In genomic region chr2:118013724-118014491, GRCh38 we compare ENCODE assay signal across 8 cellular contexts. TPM values are rescaled to one million over a fixed set of nuclear protein-coding genes. Genes with fewer than 3 reads are reported as not detected.
DNase-seq lines count a peak whose midpoint lies in the region; ATAC-seq and TF ChIP-seq lines count a peak whose summit lies in the region.

CCDC93 (minus strand) TSS chr2:118014070; CDS start chr2:118013995, 75 bp downstream.

- 0 out of 2 replicates have a peak within 1 kb of the TSS, but pooled peaks have one; percentile 11 for H4K91ac ChIP-seq in IMR-90 (ENCODE audit: insufficient read depth, low read depth, low read length)

- H3K4me1 ChIP-seq in IMR-90 (ENCODE audit: control insufficient read depth, insufficient read depth, low read length), result peaks cover 3% of the 10 kb centered on the region
- H3K4me1 ChIP-seq in PC-9 (replicated peaks; ENCODE audit: insufficient read depth), result peaks cover 23% of the 10 kb centered on the region
- H3K4me1 ChIP-seq in esophagus (ENCODE audit: control insufficient read depth in 2 of 2, insufficient read depth in 2 of 2, low read length in 1 of 2), result peaks cover 0 to 3% of the 10 kb centered on the region in 2 donors
- H3K4me1 ChIP-seq in muscle layer of colon (ENCODE audit: insufficient read depth, low read length), result peaks cover 25% of the 10 kb centered on the region

- peak within 1 kb of the TSS; percentile 98 for H3K4me2 ChIP-seq in IMR-90 (ENCODE audit: low read depth, low read length)
- H3K4me2 ChIP-seq in PC-9, result peak within 1 kb of the TSS; percentile 93

- peak within 1 kb of the TSS; percentile 39; the same call in 1 of the 2 replicates for H2BK120ac ChIP-seq in IMR-90 (ENCODE audit: low read depth, low read length)

- H3F3A ChIP-seq in PC-9 (ENCODE audit: insufficient read depth, low read depth), result no peaks in the 10 kb centered on the region; the same call in 1 of the 2 replicates

- TF ChIP-seq RAD21 in IMR-90 (IDR thresholded peaks at IDR 0.05; ENCODE audit: low read length), result no peak

- ATAC-seq in GM21529 (IDR thresholded peaks at IDR 0.05; ENCODE audit: unreplicated experiment) (peak; percentile 88), IMR-90 (ENCODE audit: low read depth) (peak; percentile 90)

- H3K9me1 ChIP-seq in IMR-90 (ENCODE audit: insufficient read depth, low read length), result no peaks in the 10 kb centered on the region

- TF ChIP-seq CTCF in IMR-90 (conservative IDR thresholded peaks at IDR 0.05; ENCODE audit: low read depth, low read length), result no peak
- TF ChIP-seq CTCF in PC-9 (conservative IDR thresholded peaks at IDR 0.05), result no peak

- peak within 1 kb of the TSS; percentile 93 for H3K27ac Mint-ChIP-seq in activated T-cell treated with anti-CD3 and anti-CD28 coated beads, Interleukin-2, amount 50 U/mL, for 24 hours

- H3K4me3 Mint-ChIP-seq in activated T-cell treated with anti-CD3 and anti-CD28 coated beads, Interleukin-2, amount 50 U/mL, for 24 hours, result peak within 1 kb of the TSS; percentile 85

- H3K9me3 Mint-ChIP-seq in activated T-cell treated with anti-CD3 and anti-CD28 coated beads, Interleukin-2, amount 50 U/mL, for 24 hours, result no peaks in the 10 kb centered on the region

- dilution Hi-C loops in IMR-90 (cut with HindIII; ENCODE audit: low sequenced_read_pairs, unreplicated experiment), result no loop called here

- H2AK9ac ChIP-seq in IMR-90 (replicated peaks; ENCODE audit: low read depth, low read length, poor library complexity), result peak within 1 kb of the TSS; percentile 80

- DNase-seq in DMS153 (lab: John Stamatoyannopoulos, UW) (peak; percentile 72), IMR-90 (peak; percentile 76), PC-9 (peak; percentile 73 to 94)
- DNase-seq in activated T-cell treated with anti-CD3 and anti-CD28 coated beads, Interleukin-2, amount 50 U/mL, for 24 hours, result peak; percentile 93
- DNase-seq in stimulated activated CD8-positive, alpha-beta memory T cell treated with anti-CD3 and anti-CD28 coated beads, Interleukin-7, amount 100 ng/mL, for 1 hour (ENCODE audit: low read depth in 2 of 2), result peak; percentile 62 to 80

- H3K79me2 ChIP-seq in PC-9 (ENCODE audit: low read depth), result peaks cover 48% of the 10 kb centered on the region

- H3K56ac ChIP-seq in IMR-90 (ENCODE audit: extremely low read depth, insufficient read depth, low read length), result peak within 1 kb of the TSS; percentile 64

- CTCF ChIA-PET in IMR-90 (lab: Yijun Ruan, JAX), result interaction anchor here (1.0 to 1.1 kb wide), 2 partner anchors 9 to 19 kb away, joined by 3 read pairs; no protein-coding TSS in a partner anchor
- CTCF ChIA-PET in PC-9 (lab: Charles Lee), result interaction anchor here (0.9 kb wide), 1 partner anchor 11 kb away, joined by 4 read pairs; no protein-coding TSS in a partner anchor

- H3K27ac ChIP-seq in IMR-90 (ENCODE audit: insufficient read depth, low read length) (peak within 1 kb of the TSS; percentile 72), PC-9 (peak within 1 kb of the TSS; percentile 50), esophagus (ENCODE audit: low read depth in 2 of 2, low read length in 1 of 2) (peak within 1 kb of the TSS; percentile 88 to 96), muscle layer of colon (ENCODE audit: low read depth, low read length) (peak within 1 kb of the TSS; percentile 93)

- H3K36me3 ChIP-seq in IMR-90 (ENCODE audit: control insufficient read depth, insufficient read depth, low read length), result no peaks in the 10 kb centered on the region
- 0 out of 2 replicates have a peak, but pooled peaks cover 6% of the 10 kb centered on the region for H3K36me3 ChIP-seq in PC-9 (ENCODE audit: low read depth)
- H3K36me3 ChIP-seq in esophagus (ENCODE audit: control insufficient read depth in 2 of 2, insufficient read depth in 2 of 2, low read length in 1 of 2), result no peaks in the 10 kb centered on the region
- peaks cover under 1% of the 10 kb centered on the region for H3K36me3 ChIP-seq in muscle layer of colon (ENCODE audit: insufficient read depth, low read length)

- WGBS in IMR-90 (ENCODE audit: extremely low coverage in 2 of 2, insufficient read length in 1 of 2), 2 experiments, result 1% methylated on average over 37 of the region's 71 CpGs; no CpG with 5 or more reads in 1 of the 2 experiments
- WGBS in esophagus, 2 donors, result 0 to 1% methylated on average over 59 to 71 of the region's 71 CpGs

- H3K9ac ChIP-seq in IMR-90 (ENCODE audit: low read depth, low read length) (peak within 1 kb of the TSS; percentile 89), muscle layer of colon (ENCODE audit: low read length) (peak within 1 kb of the TSS; percentile 86)

- H2BK20ac ChIP-seq in IMR-90 (ENCODE audit: low read depth, low read length), result 0 out of 2 replicates have a peak within 1 kb of the TSS, but pooled peaks have one; percentile 5

- H3K4me3 ChIP-seq in IMR-90 (ENCODE audit: insufficient read depth, low read depth, low read length) (peak within 1 kb of the TSS; percentile 80), PC-9 (peak within 1 kb of the TSS; percentile 88), esophagus (ENCODE audit: low read depth in 1 of 2, low read length in 2 of 2) (peak within 1 kb of the TSS; percentile 68 to 96), muscle layer of colon (ENCODE audit: low read depth in 1 of 2, low read length in 2 of 2) (peak within 1 kb of the TSS; percentile 77 to 92)

- H3K9me3 ChIP-seq in IMR-90 (ENCODE audit: control insufficient read depth, insufficient read depth, low read length), result no peaks in the 10 kb centered on the region
- no peaks in the 10 kb centered on the region for H3K9me3 ChIP-seq in PC-9 (ENCODE audit: insufficient read depth, low read depth)
- no peaks in the 10 kb centered on the region for H3K9me3 ChIP-seq in esophagus (ENCODE audit: control insufficient read depth in 2 of 2, insufficient read depth in 1 of 2, low read depth in 1 of 2, low read length in 1 of 2)
- H3K9me3 ChIP-seq in muscle layer of colon (ENCODE audit: low read length), result no peaks in the 10 kb centered on the region

- H3K27me3 ChIP-seq in IMR-90 (ENCODE audit: control insufficient read depth, insufficient read depth, low read length), result no peaks in the 10 kb centered on the region; the same call in 1 of the 2 replicates
- H3K27me3 ChIP-seq in PC-9 (ENCODE audit: insufficient read depth, low read depth), result no peaks in the 10 kb centered on the region
- H3K27me3 ChIP-seq in esophagus (ENCODE audit: control insufficient read depth in 1 of 2, insufficient read depth in 2 of 2, low read length in 2 of 2), result no peaks in the 10 kb centered on the region
- H3K27me3 ChIP-seq in muscle layer of colon (ENCODE audit: control insufficient read depth in 1 of 2, insufficient read depth in 2 of 2, low read length in 2 of 2), result no peaks in the 10 kb centered on the region

- POLR2A ChIA-PET in IMR-90 (lab: Charles Lee; ENCODE audit: unreplicated experiment) (no interaction called here), PC-9 (lab: Charles Lee; ENCODE audit: unreplicated experiment) (interaction anchor here (0.6 to 0.7 kb wide), 3 partner anchors 9 to 162 kb away, joined by 3 to 4 read pairs (median 4); no protein-coding TSS in a partner anchor)

- H2AK5ac ChIP-seq in IMR-90 (ENCODE audit: low read depth, low read length), result peak within 1 kb of the TSS; percentile 15; the same call in 1 of the 2 replicates

- peak within 1 kb of the TSS; percentile 53 for H3K14ac ChIP-seq in IMR-90 (replicated peaks; ENCODE audit: low read depth, low read length)

- in situ Hi-C loops in IMR-90 (cut with MboI; ENCODE audit: low sequenced_read_pairs), result no loop called here

- peaks cover 24% of the 10 kb centered on the region for H3K36me3 Mint-ChIP-seq in activated T-cell treated with anti-CD3 and anti-CD28 coated beads, Interleukin-2, amount 50 U/mL, for 24 hours (ENCODE audit: low read depth)

- no TSS peak for BruUV-seq in IMR-90 (replicated peaks; lab: Mats Ljungman, UMichigan)
- no TSS peak for BruUV-seq in PC-9 (replicated peaks; lab: Mats Ljungman, UMichigan)

- peak within 1 kb of the TSS; percentile 55 for H2BK5ac ChIP-seq in IMR-90 (ENCODE audit: low read depth, low read length, poor library complexity, severe bottlenecking)

- H3K27me3 Mint-ChIP-seq in activated T-cell treated with anti-CD3 and anti-CD28 coated beads, Interleukin-2, amount 50 U/mL, for 24 hours, result no peaks in the 10 kb centered on the region

- H2AFZ ChIP-seq in IMR-90 (replicated peaks; ENCODE audit: low read length, poor library complexity) (peak within 1 kb of the TSS; percentile 96), PC-9 (peak within 1 kb of the TSS; percentile 99)

- intact Hi-C loops in IMR-90 (cut with micrococcal nuclease), result no loop called here
- intact Hi-C loops in PC-9 (cut with micrococcal nuclease; ENCODE audit: unreplicated experiment), result no loop called here

- TF ChIP-seq POLR2A in IMR-90 (IDR thresholded peaks at IDR 0.05; ENCODE audit: low read depth, low read length), result 0 out of 2 replicates have a peak, but pooled peaks have one; percentile 30

- peaks cover 12% of the 10 kb centered on the region; the same call in 1 of the 2 replicates for H4K20me1 ChIP-seq in IMR-90 (ENCODE audit: insufficient read depth, low read length)
- H4K20me1 ChIP-seq in PC-9 (ENCODE audit: insufficient read depth), result peaks cover 43% of the 10 kb centered on the region

- H4K5ac ChIP-seq in IMR-90 (ENCODE audit: low read depth, low read length), result peak within 1 kb of the TSS; percentile 20; the same call in 1 of the 2 replicates

- peak within 1 kb of the TSS; percentile 47 to 73 for H4K8ac ChIP-seq in IMR-90 (ENCODE audit: low read depth in 2 of 2, low read length in 2 of 2)

- H3K4ac ChIP-seq in IMR-90 (ENCODE audit: low read depth, low read length), result peak within 1 kb of the TSS; percentile 52

- no peak within 1 kb of the TSS for H2BK15ac ChIP-seq in IMR-90 (ENCODE audit: low read depth, low read length)

- no peaks in the 10 kb centered on the region; the same call in 1 of the 2 replicates for H3K9me2 ChIP-seq in PC-9 (ENCODE audit: insufficient read depth)

- no peak within 1 kb of the TSS for H3K18ac ChIP-seq in IMR-90 (ENCODE audit: low read depth, low read length)

- H3K79me1 ChIP-seq in IMR-90 (ENCODE audit: low read depth in 1 of 2, low read length in 2 of 2), result peaks cover 8 to 27% of the 10 kb centered on the region in 2 experiments; a peak in 3 of 4 replicates

- peaks cover 46% of the 10 kb centered on the region for H3K4me1 Mint-ChIP-seq in activated T-cell treated with anti-CD3 and anti-CD28 coated beads, Interleukin-2, amount 50 U/mL, for 24 hours (ENCODE audit: low read depth)

- peak within 1 kb of the TSS; percentile 82 for H3K23ac ChIP-seq in IMR-90 (ENCODE audit: low read depth, low read length)

TF ChIP-seq in IMR-90, 13 proteins besides CTCF, POLR2A, EP300 and RAD21:
- TF ChIP-seq MAZ (IDR thresholded peaks at IDR 0.05; ENCODE audit: borderline replicate concordance, low read depth, low read length), result peak; percentile 9; the same call in 1 of the 2 replicates
- 0 out of 2 replicates have a peak, but pooled peaks have one; percentile 24 for TF ChIP-seq MXI1 (IDR thresholded peaks at IDR 0.05; ENCODE audit: borderline replicate concordance, low read depth, low read length)
- TF ChIP-seq RCOR1 (IDR thresholded peaks at IDR 0.05; ENCODE audit: insufficient replicate concordance, low read length), result no peak
- TF ChIP-seq NFE2L2 (IDR thresholded peaks at IDR 0.05; ENCODE audit: low read depth, low read length), result no peak

RNA-seq across cellular contexts. Expression of gene CCDC93, which starts in this region (rescaled TPM):
- 17.2 and 18.9 TPM in 2 replicates for total RNA-seq in IMR-90 (2012; rRNA removed)
- 7.3 and 8.1 TPM in 2 replicates for polyA plus RNA-seq in IMR-90 (2012; rRNA removed)
- 1.6 and 3.0 TPM in 2 replicates for polyA plus RNA-seq in IMR-90 (2012; cell fraction: cytosol; rRNA removed)
- 5.8 and 31.6 TPM in 2 replicates for polyA plus RNA-seq in IMR-90 (2012; cell fraction: nucleus; rRNA removed; ENCODE audit: low replicate concordance)
- total RNA-seq in PC-9 (2021), result 29.7 and 31.3 TPM in 2 replicates
- 1 to 10 TPM; 5.2 to 5.3 TPM for polyA plus RNA-seq in esophagus

Comparison
In these comparisons a context has a peak if more than half of its experiments do, and no peak if none do; other contexts are left out.
1. Peak in every context shown above with its lines: DNase-seq, ATAC-seq, H3K4me3 ChIP-seq and H3K27ac ChIP-seq.